9 cellular contexts compared by ENCODE assay signal in the genomic region with DNA sequence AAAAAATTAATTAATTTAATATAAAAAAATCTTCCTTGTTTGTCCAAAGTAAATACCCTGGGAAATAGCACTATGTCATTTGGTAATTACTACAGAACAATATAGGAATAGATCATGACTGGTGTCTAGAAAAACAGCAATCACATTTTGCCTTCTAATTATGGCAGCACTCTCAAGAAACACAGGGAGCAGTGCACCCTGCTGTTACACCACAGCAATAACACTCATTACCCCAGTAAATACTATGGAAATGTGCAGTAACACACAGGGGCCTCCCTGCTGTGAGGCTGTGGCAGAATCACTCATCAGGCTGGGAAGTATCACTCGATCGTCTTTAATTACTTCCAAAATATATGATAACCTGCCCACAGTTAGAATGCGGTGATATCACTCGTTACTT.
DNase-seq lines count a peak whose midpoint lies in the region; ATAC-seq and TF ChIP-seq lines count a peak whose summit lies in the region.
"Had no signal": no experiment of that assay in that cellular context is flagged by ENCODE, and none has a peak within 500 bp of the region (broad histone marks: within the 10 kb centered on the region; RNA-seq: fewer than 3 reads in every experiment).

No MANE protein-coding gene starts in this region.

- DNase-seq in GM10266 (ENCODE audit: extremely low spot score) (peak; percentile 4), NCI-H82 (lab: John Stamatoyannopoulos, UW) (peak; percentile 73), upper lobe of right lung (no peak), gastrocnemius medialis (no peak)
- DNase-seq in activated CD4-positive, alpha-beta T cell treated with anti-CD3 and anti-CD28 coated beads for 1 hour: no peak
- DNase-seq in stimulated activated naive CD4-positive, alpha-beta T cell (lab: John Stamatoyannopoulos, UW): no peak

- H3K9me3 ChIP-seq in gastroesophageal sphincter: no peaks in the 10 kb centered on the region
- H3K9me3 ChIP-seq in upper lobe of right lung: no peaks in the 10 kb centered on the region
- no peaks in the 10 kb centered on the region for H3K9me3 ChIP-seq in gastrocnemius medialis
- H3K9me3 ChIP-seq: SJSA1 had no signal

- no peaks in the 10 kb centered on the region for H3K36me3 ChIP-seq in gastroesophageal sphincter
- H3K36me3 ChIP-seq in upper lobe of right lung: no peaks in the 10 kb centered on the region
- H3K36me3 ChIP-seq in gastrocnemius medialis: no peaks in the 10 kb centered on the region
- H3K36me3 ChIP-seq: SJSA1 had no signal

- H3K27ac ChIP-seq in gastroesophageal sphincter (no peak overlapping the region), upper lobe of right lung (no peak overlapping the region), gastrocnemius medialis (no peak overlapping the region)
- H3K27ac ChIP-seq: SJSA1 had no signal

- H3K4me1 ChIP-seq in gastroesophageal sphincter: no peaks in the 10 kb centered on the region
- H3K4me1 ChIP-seq in upper lobe of right lung: no peaks in the 10 kb centered on the region
- H3K4me1 ChIP-seq in gastrocnemius medialis: no peaks in the 10 kb centered on the region
- H3K4me1 ChIP-seq: SJSA1 had no signal

- no peak overlapping the region for H3K4me3 ChIP-seq in gastroesophageal sphincter
- H3K4me3 ChIP-seq in upper lobe of right lung: no peak overlapping the region
- H3K4me3 ChIP-seq in gastrocnemius medialis: no peak overlapping the region
- H3K4me3 ChIP-seq: SJSA1 had no signal

- WGBS in gastroesophageal sphincter (ENCODE audit: low coverage in 1 of 2), 2 donors: 85 to 89% methylated on average over 2 to 4 of the region's 4 CpGs

- TF ChIP-seq POLR2A in gastroesophageal sphincter (IDR thresholded peaks at IDR 0.05) (no peak), gastrocnemius medialis (IDR thresholded peaks at IDR 0.05) (no peak)

- intact Hi-C loops in upper lobe of right lung (cut with DNase I): no loop called here
- intact Hi-C loops in gastrocnemius medialis (cut with DNase I; ENCODE audit: low total_unique reads): no loop called here

- in situ Hi-C loops in gastrocnemius medialis (cut with MboI; ENCODE audit: low sequenced_read_pairs in 4 of 4): loop anchor here in 1 of 4 donors (10.0 kb wide), 1 partner anchor 301 kb away; no protein-coding TSS in a partner anchor

- H3K27me3 ChIP-seq in gastroesophageal sphincter (no peaks in the 10 kb centered on the region), upper lobe of right lung (no peaks in the 10 kb centered on the region), gastrocnemius medialis (no peaks in the 10 kb centered on the region)
- H3K27me3 ChIP-seq: SJSA1 had no signal

- no peak for TF ChIP-seq EP300 in gastroesophageal sphincter (IDR thresholded peaks at IDR 0.05)

- peak; percentile 81 for ATAC-seq in HG02938 (IDR thresholded peaks at IDR 0.05; ENCODE audit: unreplicated experiment)
- ATAC-seq in gastroesophageal sphincter: peak; percentile 22
- peak; percentile 79 for ATAC-seq in upper lobe of right lung
- no peak for ATAC-seq in gastrocnemius medialis

- peak; percentile 40 for TF ChIP-seq CTCF in GM10266 (IDR thresholded peaks at IDR 0.05; ENCODE audit: control insufficient read depth, insufficient read depth, low read depth, missing control alignments)
- peak in 2 of 4 experiments; percentile 33 to 35 for TF ChIP-seq CTCF in gastroesophageal sphincter (IDR thresholded peaks at IDR 0.05)
- peak; percentile 42 for TF ChIP-seq CTCF in upper lobe of right lung (IDR thresholded peaks at IDR 0.05)
- TF ChIP-seq CTCF in gastrocnemius medialis (IDR thresholded peaks at IDR 0.05 in 4 of 5, conservative IDR thresholded peaks at IDR 0.05 in 1 of 5): no peak

Comparison
In these comparisons a context has a peak if more than half of its experiments do, and no peak if none do; other contexts are left out.
1. DNase-seq: peak in GM10266 (single experiment) and NCI-H82 (single experiment); none in upper lobe of right lung (single experiment), activated CD4-positive, alpha-beta T cell treated with anti-CD3 and anti-CD28 coated beads for 1 hour (single experiment), stimulated activated naive CD4-positive, alpha-beta T cell (0 of 6) and gastrocnemius medialis (0 of 2).
2. CTCF ChIP-seq: peak in GM10266 (single experiment) and upper lobe of right lung (single experiment); none in gastrocnemius medialis (0 of 5).
3. ATAC-seq: peak in HG02938 (single experiment), gastroesophageal sphincter (single experiment) and upper lobe of right lung (single experiment); none in gastrocnemius medialis (0 of 2).